In the genomic region with DNA sequence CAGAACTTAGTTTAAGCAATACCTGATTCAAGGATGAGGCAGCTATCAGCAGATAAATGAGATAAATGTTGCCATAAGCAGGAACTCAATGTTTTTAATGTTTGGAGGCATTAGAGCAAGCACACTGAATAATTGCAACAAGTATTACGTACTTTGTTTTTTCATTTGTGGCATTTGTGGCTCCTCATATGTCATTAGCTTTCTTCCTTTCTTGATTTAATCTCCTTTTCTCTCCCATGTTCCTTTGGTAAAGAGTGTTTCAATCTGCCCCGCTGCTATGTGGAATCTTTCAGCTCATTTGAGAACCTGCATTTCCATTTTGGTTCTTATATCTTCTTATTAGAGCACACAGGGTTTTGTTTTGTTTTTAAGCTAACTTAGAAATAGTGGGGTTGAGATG, we compare ENCODE assay signal across 1 cellular context.
TF ChIP-seq lines count a peak whose summit lies in the region.

No MANE protein-coding gene starts in this region.

TF ChIP-seq in H1, 55 proteins besides CTCF, POLR2A, EP300 and RAD21:
- TF ChIP-seq SP1 (IDR thresholded peaks at IDR 0.05; ENCODE audit: low read depth, low read length), result no peak
- TF ChIP-seq JUND (IDR thresholded peaks at IDR 0.05; ENCODE audit: low read length), result no peak
- no peak for TF ChIP-seq TEAD4 (IDR thresholded peaks at IDR 0.05; ENCODE audit: low read depth, low read length)
- TF ChIP-seq RFX5 (IDR thresholded peaks at IDR 0.05; ENCODE audit: borderline replicate concordance, low read depth, low read length), result no peak
- no peak for TF ChIP-seq CREB1 (IDR thresholded peaks at IDR 0.05)
- no peak for TF ChIP-seq SUZ12 (IDR thresholded peaks at IDR 0.05; ENCODE audit: low read length)
- TF ChIP-seq EZH2 (IDR thresholded peaks at IDR 0.05; ENCODE audit: low read depth, low read length, severe bottlenecking), result no peak
- TF ChIP-seq, protein P1, sequence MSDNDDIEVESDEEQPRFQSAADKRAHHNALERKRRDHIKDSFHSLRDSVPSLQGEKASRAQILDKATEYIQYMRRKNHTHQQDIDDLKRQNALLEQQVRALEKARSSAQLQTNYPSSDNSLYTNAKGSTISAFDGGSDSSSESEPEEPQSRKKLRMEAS (IDR thresholded peaks at IDR 0.05), result no peak
